ENCODE assay signal across 1 cellular context in the genomic region with DNA sequence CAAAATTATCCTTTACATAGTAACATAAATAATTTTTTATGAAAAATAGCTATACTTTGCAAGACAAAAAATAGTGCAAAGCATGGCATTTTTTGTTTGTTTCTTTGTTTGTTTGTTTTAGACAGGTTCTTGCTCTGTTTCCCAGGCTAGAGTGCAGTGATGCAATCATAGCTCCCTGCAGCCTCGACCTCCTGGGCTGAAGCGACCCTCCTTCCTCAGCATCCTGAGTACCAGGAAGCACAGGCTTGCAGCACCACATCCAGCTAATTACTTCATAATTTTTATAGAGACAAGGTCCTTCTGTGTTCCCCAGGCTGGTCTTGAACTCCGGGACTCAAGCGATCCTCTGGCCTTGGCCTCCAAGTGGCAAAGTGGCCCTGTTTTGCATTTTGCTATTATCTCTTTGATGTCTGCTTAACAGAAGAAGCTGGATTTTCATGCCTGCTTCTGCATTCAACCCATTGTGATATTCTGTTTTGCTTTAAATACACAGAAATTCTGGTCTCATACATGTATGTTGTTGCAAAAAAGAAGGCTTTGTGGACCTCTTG.
TF ChIP-seq lines count a peak whose summit lies in the region.

No MANE protein-coding gene starts in this region.

TF ChIP-seq in HepG2, 621 proteins besides CTCF, POLR2A, EP300 and RAD21 (continued from another document):
- TF ChIP-seq IKZF4 (CRISPR knock-in tag; IDR thresholded peaks at IDR 0.05; ENCODE audit: borderline replicate concordance, low read depth, not compliant biosample characterization) (no peak), TEAD3 (CRISPR knock-in tag; optimal IDR thresholded peaks at IDR 0.05; ENCODE audit: borderline replicate concordance) (no peak), GATAD2A (CRISPR knock-in tag; IDR thresholded peaks at IDR 0.05) (no peak), PTBP1 (IDR thresholded peaks at IDR 0.05; ENCODE audit: low read depth, low read length, poor library complexity, severe bottlenecking) (no peak), ZNF350 (CRISPR knock-in tag; IDR thresholded peaks at IDR 0.05; ENCODE audit: borderline replicate concordance, low read depth) (no peak), FOXP1 (IDR thresholded peaks at IDR 0.05) (no peak), FOXP1 (CRISPR knock-in tag; IDR thresholded peaks at IDR 0.05) (0 out of 2 replicates have a peak, but pooled peaks have one; percentile 12), CEBPG (CRISPR knock-in tag; IDR thresholded peaks at IDR 0.05) (peak; percentile 75), POGZ (CRISPR knock-in tag; IDR thresholded peaks at IDR 0.05) (0 out of 2 replicates have a peak, but pooled peaks have one; percentile 17), SIX1 (CRISPR knock-in tag; IDR thresholded peaks at IDR 0.05; ENCODE audit: borderline replicate concordance) (no peak), NPAS2 (CRISPR knock-in tag; IDR thresholded peaks at IDR 0.05; ENCODE audit: borderline replicate concordance) (no peak), WIZ (CRISPR knock-in tag; IDR thresholded peaks at IDR 0.05) (0 out of 2 replicates have a peak, but pooled peaks have one; percentile 37), USF2 (IDR thresholded peaks at IDR 0.05; ENCODE audit: low read depth, low read length) (no peak), USF2 (CRISPR knock-in tag; IDR thresholded peaks at IDR 0.05; ENCODE audit: borderline replicate concordance) (0 out of 2 replicates have a peak, but pooled peaks have one; percentile 29), MAFK (conservative IDR thresholded peaks at IDR 0.05 in 1 of 2, IDR thresholded peaks at IDR 0.05 in 1 of 2; ENCODE audit: low read length in 2 of 2) (peak; percentile 22 to 68; a peak in 2 of 4 replicates)
- TF ChIP-seq, protein P1, sequence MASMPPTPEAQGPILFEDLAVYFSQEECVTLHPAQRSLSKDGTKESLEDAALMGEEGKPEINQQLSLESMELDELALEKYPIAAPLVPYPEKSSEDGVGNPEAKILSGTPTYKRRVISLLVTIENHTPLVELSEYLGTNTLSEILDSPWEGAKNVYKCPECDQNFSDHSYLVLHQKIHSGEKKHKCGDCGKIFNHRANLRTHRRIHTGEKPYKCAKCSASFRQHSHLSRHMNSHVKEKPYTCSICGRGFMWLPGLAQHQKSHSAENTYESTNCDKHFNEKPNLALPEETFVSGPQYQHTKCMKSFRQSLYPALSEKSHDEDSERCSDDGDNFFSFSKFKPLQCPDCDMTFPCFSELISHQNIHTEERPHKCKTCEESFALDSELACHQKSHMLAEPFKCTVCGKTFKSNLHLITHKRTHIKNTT (CRISPR knock-in tag; IDR thresholded peaks at IDR 0.05): no peak
- TF ChIP-seq, protein P2, sequence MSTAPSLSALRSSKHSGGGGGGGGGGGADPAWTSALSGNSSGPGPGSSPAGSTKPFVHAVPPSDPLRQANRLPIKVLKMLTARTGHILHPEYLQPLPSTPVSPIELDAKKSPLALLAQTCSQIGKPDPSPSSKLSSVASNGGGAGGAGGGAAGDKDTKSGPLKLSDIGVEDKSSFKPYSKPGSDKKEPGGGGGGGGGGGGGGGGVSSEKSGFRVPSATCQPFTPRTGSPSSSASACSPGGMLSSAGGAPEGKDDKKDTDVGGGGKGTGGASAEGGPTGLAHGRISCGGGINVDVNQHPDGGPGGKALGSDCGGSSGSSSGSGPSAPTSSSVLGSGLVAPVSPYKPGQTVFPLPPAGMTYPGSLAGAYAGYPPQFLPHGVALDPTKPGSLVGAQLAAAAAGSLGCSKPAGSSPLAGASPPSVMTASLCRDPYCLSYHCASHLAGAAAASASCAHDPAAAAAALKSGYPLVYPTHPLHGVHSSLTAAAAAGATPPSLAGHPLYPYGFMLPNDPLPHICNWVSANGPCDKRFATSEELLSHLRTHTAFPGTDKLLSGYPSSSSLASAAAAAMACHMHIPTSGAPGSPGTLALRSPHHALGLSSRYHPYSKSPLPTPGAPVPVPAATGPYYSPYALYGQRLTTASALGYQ (CRISPR knock-in tag; IDR thresholded peaks at IDR 0.05): no peak
- TF ChIP-seq, protein P3, sequence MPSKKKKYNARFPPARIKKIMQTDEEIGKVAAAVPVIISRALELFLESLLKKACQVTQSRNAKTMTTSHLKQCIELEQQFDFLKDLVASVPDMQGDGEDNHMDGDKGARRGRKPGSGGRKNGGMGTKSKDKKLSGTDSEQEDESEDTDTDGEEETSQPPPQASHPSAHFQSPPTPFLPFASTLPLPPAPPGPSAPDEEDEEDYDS (CRISPR knock-in tag; IDR thresholded peaks at IDR 0.05): no peak
